15 cellular contexts compared by ENCODE assay signal in genomic region chr2:215365184-215365658, GRCh38. TPM values are rescaled to one million over a fixed set of nuclear protein-coding genes. Genes with fewer than 3 reads are reported as not detected.
DNase-seq lines count a peak whose midpoint lies in the region; ATAC-seq, FAIRE-seq and TF ChIP-seq lines count a peak whose summit lies in the region.
"Had no signal": no experiment of that assay in that cellular context is flagged by ENCODE, and none has a peak within 500 bp of the region (broad histone marks: within the 10 kb centered on the region; RNA-seq: fewer than 3 reads in every experiment).

No MANE protein-coding gene starts in this region.

- H3K79me1 ChIP-seq in mesendoderm (ENCODE audit: low read length) = no peaks in the 10 kb centered on the region

- peak; percentile 66 for FAIRE-seq in GM12891 (lab: Jason Lieb, UNC)
- FAIRE-seq: islet of Langerhans had no signal

- no peak overlapping the region for H3K4me2 ChIP-seq in mesendoderm (ENCODE audit: low read length)

- H3K4me3 ChIP-seq in fibroblast of mammary gland (ENCODE audit: control insufficient read depth, low read depth, low read length) (no peak overlapping the region), mesendoderm (ENCODE audit: low read length) (no peak overlapping the region), prostate gland (no peak overlapping the region)
- H3K4me3 ChIP-seq: lung had no signal

- no peaks in the 10 kb centered on the region for H3K9me3 ChIP-seq in prostate gland

- H3K36me3 ChIP-seq in mesendoderm (ENCODE audit: control insufficient read depth, insufficient read depth, low read length) = peaks cover 15% of the 10 kb centered on the region
- no peaks in the 10 kb centered on the region for H3K36me3 ChIP-seq in prostate gland

- H4K5ac ChIP-seq in mesendoderm (ENCODE audit: low read length) = no peak overlapping the region

- no peak overlapping the region for H3K56ac ChIP-seq in mesendoderm (ENCODE audit: low read length)

- no peak overlapping the region for H3K9ac ChIP-seq in mesendoderm (ENCODE audit: low read length)

- H3K4me1 ChIP-seq in mesendoderm (ENCODE audit: control insufficient read depth, low read depth, low read length) = no peaks in the 10 kb centered on the region
- no peaks in the 10 kb centered on the region for H3K4me1 ChIP-seq in prostate gland (replicated peaks)

- WGBS in mesendoderm (ENCODE audit: extremely low coverage, insufficient coverage, low lambda C conversion rate) = no CpG with 5 or more reads among the region's 4 CpGs
- 83% methylated on average over 4 of the region's 4 CpGs for WGBS in prostate gland

- TF ChIP-seq POLR2A in GM12891 (IDR thresholded peaks at IDR 0.05; ENCODE audit: low read depth, low read length) (no peak), prostate gland (IDR thresholded peaks at IDR 0.05) (no peak)

- H3K27me3 ChIP-seq in mesendoderm (ENCODE audit: insufficient read depth, low read length, poor library complexity) (no peaks in the 10 kb centered on the region), prostate gland (replicated peaks; ENCODE audit: insufficient read depth) (no peaks in the 10 kb centered on the region)

- no peak overlapping the region for H2AK5ac ChIP-seq in mesendoderm (ENCODE audit: low read length)

- DNase-seq in GM12891 (ENCODE audit: insufficient read length, low spot score) (peak; percentile 5), fibroblast of mammary gland (ENCODE audit: low read depth) (peak; percentile 55), mesendoderm (no peak), prostate gland (ENCODE audit: low spot score) (no peak)
- DNase-seq in stimulated activated naive CD8-positive, alpha-beta T cell treated with anti-CD3 and anti-CD28 coated beads, Interleukin-15, Interleukin-2, amounts not matched to agents 100 U/mL and 50 U/mL, for 24 hours = no peak
- DNase-seq: COR-L47; GF-D8; naive thymus-derived CD8-positive, alpha-beta T cell; NCI-H146; NCI-H2227 treated with DMSO at 0.1 percent for 48 hours had no signal

- ATAC-seq in GM21423 (IDR thresholded peaks at IDR 0.05; ENCODE audit: unreplicated experiment) (peak; percentile 57), HG03378 (IDR thresholded peaks at IDR 0.05; ENCODE audit: unreplicated experiment) (peak; percentile 52), GM18519 (IDR thresholded peaks at IDR 0.05; ENCODE audit: low FRiP score, unreplicated experiment) (no peak)
- ATAC-seq in stimulated activated naive CD8-positive, alpha-beta T cell treated with anti-CD3 and anti-CD28 coated beads, Interleukin-15, Interleukin-2, amounts not matched to agents 100 U/mL and 50 U/mL, for 24 hours = no peak
- ATAC-seq: naive thymus-derived CD8-positive, alpha-beta T cell had no signal

- no peak overlapping the region for H2BK15ac ChIP-seq in mesendoderm (replicated peaks; ENCODE audit: low read depth)

- no peak overlapping the region for H4K8ac ChIP-seq in mesendoderm (ENCODE audit: low read depth, low read length)

- H3K4ac ChIP-seq in mesendoderm (ENCODE audit: low read depth, low read length) = no peak overlapping the region

- H3K23ac ChIP-seq in mesendoderm (ENCODE audit: low read length) = no peak overlapping the region

- H2BK120ac ChIP-seq in mesendoderm (ENCODE audit: low read depth, low read length) = no peak overlapping the region

- no peak overlapping the region for H3K27ac ChIP-seq in mesendoderm (ENCODE audit: low read depth, low read length)
- no peak overlapping the region for H3K27ac ChIP-seq in prostate gland

- H3K18ac ChIP-seq in mesendoderm (ENCODE audit: low read length) = no peak overlapping the region

- TF ChIP-seq CTCF in fibroblast of mammary gland (conservative IDR thresholded peaks at IDR 0.05; ENCODE audit: control insufficient read depth, insufficient read depth, low read depth, low read length) = no peak
- TF ChIP-seq CTCF in prostate gland (IDR thresholded peaks at IDR 0.05) = no peak

- no peak overlapping the region for H2BK5ac ChIP-seq in mesendoderm (ENCODE audit: low read length)

- intact Hi-C loops in prostate gland (cut with DNase I) = no loop called here

- no peaks in the 10 kb centered on the region for H3K79me2 ChIP-seq in mesendoderm (ENCODE audit: control insufficient read depth, insufficient read depth, low read length)

TF ChIP-seq in GM12891, 5 proteins besides CTCF, POLR2A, EP300 and RAD21:
- no peak for TF ChIP-seq TAF1 (IDR thresholded peaks at IDR 0.05; ENCODE audit: low read depth, low read length)
- no peak for TF ChIP-seq PAX5 (IDR thresholded peaks at IDR 0.05; ENCODE audit: insufficient read depth, low read length, severe bottlenecking)
- no peak for TF ChIP-seq POU2F2 (IDR thresholded peaks at IDR 0.05; ENCODE audit: low read depth, low read length)
- no peak for TF ChIP-seq POLR2AphosphoS5 (IDR thresholded peaks at IDR 0.05; ENCODE audit: low read depth, low read length)
- TF ChIP-seq SPI1 (IDR thresholded peaks at IDR 0.05; ENCODE audit: low read depth, low read length) = no peak

RNA-seq across cellular contexts. Expression of gene ATIC, which starts 53.4 kb away (rescaled TPM):
- 276 TPM for polyA plus RNA-seq in GM12891 (2012; ENCODE audit: low read depth, missing spikeins)
- polyA plus RNA-seq in mesendoderm (2013, experiment 1 of 2) = 652 TPM
- 630 TPM for polyA plus RNA-seq in mesendoderm (2013, experiment 2 of 2)
- total RNA-seq in prostate gland = 10 to 100 TPM; 23.7 to 46.6 TPM

Comparison
In these comparisons a context has a peak if more than half of its experiments do, and no peak if none do; other contexts are left out.
1. DNase-seq: peak in GM12891 (single experiment) and fibroblast of mammary gland (single experiment); none in stimulated activated naive CD8-positive, alpha-beta T cell treated with anti-CD3 and anti-CD28 coated beads, Interleukin-15, Interleukin-2, amounts not matched to agents 100 U/mL and 50 U/mL, for 24 hours (single experiment), mesendoderm (single experiment) and prostate gland (single experiment).
2. ATAC-seq: peak in GM21423 (single experiment) and HG03378 (single experiment); none in stimulated activated naive CD8-positive, alpha-beta T cell treated with anti-CD3 and anti-CD28 coated beads, Interleukin-15, Interleukin-2, amounts not matched to agents 100 U/mL and 50 U/mL, for 24 hours (single experiment) and GM18519 (single experiment).